10 cellular contexts compared by ENCODE assay signal in the genomic region with DNA sequence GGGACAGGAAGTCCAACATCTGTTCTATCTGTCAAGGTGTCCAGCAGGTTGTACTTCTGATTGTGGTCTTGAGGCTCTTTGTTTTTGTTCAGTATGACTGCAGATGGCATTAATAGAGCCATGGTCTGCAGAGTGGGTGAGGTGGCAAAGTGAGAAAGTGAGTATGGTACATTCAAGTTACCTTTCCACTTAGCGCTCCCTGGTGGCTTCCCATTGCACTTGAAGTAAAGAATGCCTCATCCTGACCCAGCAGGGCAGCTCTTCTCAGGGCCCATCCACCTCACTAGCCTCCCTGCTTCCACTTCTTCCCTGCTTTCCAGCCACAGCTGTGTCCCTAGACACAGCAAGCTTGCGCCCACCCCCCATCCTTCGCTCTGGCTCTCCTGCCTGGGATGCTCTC.
DNase-seq lines count a peak whose midpoint lies in the region; ATAC-seq and TF ChIP-seq lines count a peak whose summit lies in the region.
"Had no signal": no experiment of that assay in that cellular context is flagged by ENCODE, and none has a peak within 500 bp of the region (broad histone marks: within the 10 kb centered on the region; RNA-seq: fewer than 3 reads in every experiment).

No MANE protein-coding gene starts in this region.

- no peaks in the 10 kb centered on the region for H3K27me3 Mint-ChIP-seq in activated T-cell treated with anti-CD3 and anti-CD28 coated beads, Interleukin-2, amount 50 U/mL, for 24 hours
- no peaks in the 10 kb centered on the region for H3K27me3 Mint-ChIP-seq in activated T-cell treated with anti-CD3 and anti-CD28 coated beads, Interleukin-2, amount 50 U/mL, for 4 hours (ENCODE audit: low read depth)
- H3K27me3 Mint-ChIP-seq: CD4-positive, alpha-beta memory T cell had no signal

- H3K4me3 Mint-ChIP-seq in activated T-cell treated with anti-CD3 and anti-CD28 coated beads, Interleukin-2, amount 50 U/mL, for 24 hours: no peak overlapping the region
- H3K4me3 Mint-ChIP-seq in activated T-cell treated with anti-CD3 and anti-CD28 coated beads, Interleukin-2, amount 50 U/mL, for 4 hours: no peak overlapping the region
- H3K4me3 Mint-ChIP-seq: CD4-positive, alpha-beta memory T cell had no signal

- DNase-seq in activated T-cell treated with anti-CD3 and anti-CD28 coated beads, Interleukin-2, amount 50 U/mL, for 24 hours: no peak
- no peak for DNase-seq in activated T-cell treated with anti-CD3 and anti-CD28 coated beads, Interleukin-2, amount 50 U/mL, for 4 hours
- DNase-seq in RPMI8226 (peak; percentile 36), fibroblast of villous mesenchyme (ENCODE audit: low read depth) (no peak), stomach (peak; percentile 49), nucleus accumbens (lab: John Stamatoyannopoulos, UW) (no peak), NCI-H1105 treated with DMSO at 0.1 percent for 48 hours (lab: John Stamatoyannopoulos, UW) (no peak)
- DNase-seq: CD4-positive, alpha-beta memory T cell; sigmoid colon had no signal

- peaks cover 6% of the 10 kb centered on the region for H3K36me3 Mint-ChIP-seq in activated T-cell treated with anti-CD3 and anti-CD28 coated beads, Interleukin-2, amount 50 U/mL, for 24 hours (ENCODE audit: low read depth)
- H3K36me3 Mint-ChIP-seq in activated T-cell treated with anti-CD3 and anti-CD28 coated beads, Interleukin-2, amount 50 U/mL, for 4 hours (ENCODE audit: insufficient read depth): no peaks in the 10 kb centered on the region

- H3K27ac ChIP-seq in stomach: no peak overlapping the region
- H3K27ac ChIP-seq: sigmoid colon had no signal

- H3K9me3 Mint-ChIP-seq in activated T-cell treated with anti-CD3 and anti-CD28 coated beads, Interleukin-2, amount 50 U/mL, for 24 hours: no peaks in the 10 kb centered on the region
- H3K9me3 Mint-ChIP-seq in activated T-cell treated with anti-CD3 and anti-CD28 coated beads, Interleukin-2, amount 50 U/mL, for 4 hours: no peaks in the 10 kb centered on the region
- H3K9me3 Mint-ChIP-seq: CD4-positive, alpha-beta memory T cell had no signal

- no peak for TF ChIP-seq EP300 in stomach (IDR thresholded peaks at IDR 0.05)

- peaks cover 20% of the 10 kb centered on the region for H3K4me1 Mint-ChIP-seq in activated T-cell treated with anti-CD3 and anti-CD28 coated beads, Interleukin-2, amount 50 U/mL, for 24 hours (ENCODE audit: low read depth)
- H3K4me1 Mint-ChIP-seq in activated T-cell treated with anti-CD3 and anti-CD28 coated beads, Interleukin-2, amount 50 U/mL, for 4 hours (ENCODE audit: low read depth): peaks cover 5% of the 10 kb centered on the region

- ATAC-seq in activated T-cell treated with anti-CD3 and anti-CD28 coated beads, Interleukin-2, amount 50 U/mL, for 4 hours: no peak
- no peak for ATAC-seq in HG02840 (IDR thresholded peaks at IDR 0.05; ENCODE audit: low FRiP score, unreplicated experiment)

- H3K9me3 ChIP-seq in stomach: no peaks in the 10 kb centered on the region
- H3K9me3 ChIP-seq: sigmoid colon had no signal

- intact Hi-C loops in stomach (cut with DNase I; ENCODE audit: low total_unique reads): no loop called here

- WGBS in stomach, 5 donors: 82 to 96% (median 92%) methylated on average over 3 of the region's 3 CpGs

- peak overlapping the region; percentile 26 for H3K27ac Mint-ChIP-seq in activated T-cell treated with anti-CD3 and anti-CD28 coated beads, Interleukin-2, amount 50 U/mL, for 24 hours
- H3K27ac Mint-ChIP-seq: CD4-positive, alpha-beta memory T cell had no signal

- H3K4me3 ChIP-seq in fibroblast of villous mesenchyme (ENCODE audit: low read depth, low read length) (no peak overlapping the region), stomach (no peak overlapping the region)
- H3K4me3 ChIP-seq: sigmoid colon had no signal

- TF ChIP-seq CTCF in fibroblast of villous mesenchyme (IDR thresholded peaks at IDR 0.05; ENCODE audit: insufficient read depth, low read depth, low read length) (peak; percentile 37), stomach (IDR thresholded peaks at IDR 0.05) (peak in 1 of 7 experiments; percentile 11)

- no peaks in the 10 kb centered on the region for H3K36me3 ChIP-seq in stomach
- H3K36me3 ChIP-seq: sigmoid colon had no signal

- H3K4me1 ChIP-seq in stomach: peaks cover 0 to 23% (median 7%) of the 10 kb centered on the region in 4 donors

- H3K27me3 ChIP-seq in stomach: no peaks in the 10 kb centered on the region
- H3K27me3 ChIP-seq: sigmoid colon had no signal

- TF ChIP-seq POLR2A in stomach (IDR thresholded peaks at IDR 0.05): no peak

Comparison
In these comparisons a context has a peak if more than half of its experiments do, and no peak if none do; other contexts are left out.
1. DNase-seq: peak in RPMI8226 (single experiment) and stomach (single experiment); none in activated T-cell treated with anti-CD3 and anti-CD28 coated beads, Interleukin-2, amount 50 U/mL, for 24 hours (single experiment), activated T-cell treated with anti-CD3 and anti-CD28 coated beads, Interleukin-2, amount 50 U/mL, for 4 hours (single experiment), fibroblast of villous mesenchyme (single experiment), nucleus accumbens (0 of 56) and NCI-H1105 treated with DMSO at 0.1 percent for 48 hours (single experiment).